Comparison of ENCODE assay signal across 8 cellular contexts in genomic region chr4:150010525-150011126, GRCh38.
DNase-seq lines count a peak whose midpoint lies in the region; ATAC-seq and TF ChIP-seq lines count a peak whose summit lies in the region.

No MANE protein-coding gene starts in this region.

- no peak overlapping the region for H3K27ac ChIP-seq in HCT116 (ENCODE audit: low read depth, low read length)
- H3K27ac ChIP-seq in thoracic aorta, result no peak overlapping the region

- H4K20me1 ChIP-seq in HCT116 (ENCODE audit: insufficient read depth), result no peaks in the 10 kb centered on the region

- DNase-seq in GF-D8 (lab: John Stamatoyannopoulos, UW), result peak; percentile 8
- peak; percentile 63 for DNase-seq in HCT116 (ENCODE audit: low read depth, low spot score)
- peak; percentile 24 for DNase-seq in NCI-H187 treated with DMSO at 0.1 percent for 48 hours (lab: John Stamatoyannopoulos, UW)
- DNase-seq in amniotic epithelial cell (ENCODE audit: low read depth), result peak; percentile 65
- DNase-seq in iPS DF 19.7 (ENCODE audit: low read depth, low spot score), result peak; percentile 38
- DNase-seq in thoracic aorta (ENCODE audit: low spot score), result peak; percentile 5
- DNase-seq in activated CD4-positive, alpha-beta T cell treated with anti-CD3 and anti-CD28 coated beads for 48 hours, result no peak

- no peak overlapping the region for H3K4me2 ChIP-seq in HCT116 (ENCODE audit: low read length)

- intact Hi-C loops in HCT116 (cut with micrococcal nuclease), result loop anchor here (1.0 to 2.0 kb wide), 4 partner anchors 68 to 856 kb away; partner anchors contain the start of gene DCLK2

- H3K27me3 ChIP-seq in HCT116 (ENCODE audit: insufficient read depth, low read length) (no peaks in the 10 kb centered on the region), thoracic aorta (replicated peaks; ENCODE audit: insufficient read depth) (no peaks in the 10 kb centered on the region)

- ATAC-seq in HCT116, result peak; percentile 91
- ATAC-seq in thoracic aorta (ENCODE audit: insufficient number of reproducible peaks, low FRiP score, low read depth), result peak; percentile 53
- no peak for ATAC-seq in HG03045 (IDR thresholded peaks at IDR 0.05; ENCODE audit: unreplicated experiment)

- no peak overlapping the region for H3K4me3 ChIP-seq in HCT116 (replicated peaks in 1 of 2; ENCODE audit: low read depth in 1 of 2, low read length in 2 of 2)
- no peak overlapping the region for H3K4me3 ChIP-seq in thoracic aorta

- H3K36me3 ChIP-seq in HCT116 (ENCODE audit: control insufficient read depth in 1 of 2, insufficient read depth in 2 of 2, low read length in 2 of 2) (no peaks in the 10 kb centered on the region), thoracic aorta (no peaks in the 10 kb centered on the region)

- H2AFZ ChIP-seq in HCT116 (ENCODE audit: low read depth, low read length, poor library complexity, severe bottlenecking), result peak overlapping the region; percentile 40

- no peaks in the 10 kb centered on the region; the same call in 1 of the 2 replicates for H3K9me2 ChIP-seq in HCT116 (ENCODE audit: insufficient read depth)

- H3K9me3 ChIP-seq in HCT116 (ENCODE audit: control insufficient read depth in 1 of 2, insufficient read depth in 1 of 2, low read depth in 1 of 2, low read length in 2 of 2), result no peaks in the 10 kb centered on the region
- no peaks in the 10 kb centered on the region for H3K9me3 ChIP-seq in thoracic aorta

- peak; percentile 59 to 74 (median 64); a peak in 5 of 6 replicates for TF ChIP-seq CTCF in HCT116 (IDR thresholded peaks at IDR 0.05 in 2 of 3, conservative IDR thresholded peaks at IDR 0.05 in 1 of 3; ENCODE audit: borderline replicate concordance in 1 of 3, insufficient read depth in 1 of 3, low read depth in 2 of 3, low read length in 2 of 3)
- peak; percentile 69 for TF ChIP-seq CTCF in thoracic aorta (IDR thresholded peaks at IDR 0.05)

- H3K4me1 ChIP-seq in HCT116 (ENCODE audit: control insufficient read depth in 1 of 2, insufficient read depth in 2 of 2, low read length in 2 of 2) (peaks cover 0 to 8% of the 10 kb centered on the region in 2 experiments; a peak in 2 of 4 replicates), thoracic aorta (ENCODE audit: control insufficient read depth in 1 of 2, low read depth in 2 of 2) (peaks cover 27 to 40% of the 10 kb centered on the region in 2 donors)

- RAD21 ChIA-PET in HCT116 (lab: Charles Lee; ENCODE audit: low non-redundant PET in 1 of 2, low total read pairs in 2 of 2, uncharacterized antibody in 2 of 2, unreplicated experiment in 2 of 2), result interaction anchor here in 1 of 2 experiments (1.1 kb wide), 1 partner anchor 199 kb away, joined by 4 read pairs; no protein-coding TSS in a partner anchor

- no TSS peak for BruUV-seq in HCT116 (replicated peaks; lab: Mats Ljungman, UMichigan)

- H3K9ac ChIP-seq in HCT116 (ENCODE audit: low read length), result no peak overlapping the region

- POLR2A ChIA-PET in HCT116 (lab: Charles Lee), result no interaction called here

- TF ChIP-seq POLR2A in HCT116 (IDR thresholded peaks at IDR 0.05; ENCODE audit: borderline replicate concordance, extremely low read depth, insufficient read depth, insufficient read length), result no peak

- TF ChIP-seq RAD21 in HCT116 (IDR thresholded peaks at IDR 0.05; ENCODE audit: low read depth), result peak; percentile 79

- CTCF ChIA-PET in HCT116 (lab: Charles Lee), result interaction anchor here (0.6 to 5.3 kb wide), 4 partner anchors 182 to 234 kb away, joined by 3 to 33 read pairs (median 10); no protein-coding TSS in a partner anchor

- no peaks in the 10 kb centered on the region for H3K79me2 ChIP-seq in HCT116 (ENCODE audit: insufficient read depth, low read length)

TF ChIP-seq in HCT116, 20 proteins besides CTCF, POLR2A, EP300 and RAD21:
- 0 out of 2 replicates have a peak, but pooled peaks have one; percentile 41 for TF ChIP-seq CBX3 (IDR thresholded peaks at IDR 0.05; ENCODE audit: low read depth)
- TF ChIP-seq EGR1 (IDR thresholded peaks at IDR 0.05; ENCODE audit: low read depth), result no peak
TF ChIP-seq in HCT116: peak in this region for 1.
